ENCODE assay signal across 23 cellular contexts in genomic region chr21:33135925-33136324, GRCh38.
DNase-seq lines count a peak whose midpoint lies in the region; ATAC-seq lines count a peak whose summit lies in the region.
"Had no signal": no experiment of that assay in that cellular context is flagged by ENCODE, and none has a peak within 500 bp of the region (broad histone marks: within the 10 kb centered on the region; RNA-seq: fewer than 3 reads in every experiment).

No MANE protein-coding gene starts in this region.

- peak; percentile 27 for DNase-seq in NCI-H82 (lab: John Stamatoyannopoulos, UW)
- no peak for DNase-seq in NCI-H82 treated with DMSO at 0.1 percent for 48 hours (lab: John Stamatoyannopoulos, UW; ENCODE audit: unreplicated experiment)
- DNase-seq in NCI-H2029 (lab: John Stamatoyannopoulos, UW), result peak; percentile 64
- DNase-seq in NCI-H510A treated with DMSO at 0.1 percent for 48 hours (lab: John Stamatoyannopoulos, UW), result peak; percentile 64
- no peak for DNase-seq in activated gamma-delta T cell treated with Interleukin-2 at 50 U/mL for 16 hours
- no peak for DNase-seq in Karpas-422
- no peak for DNase-seq in DMS153 (lab: John Stamatoyannopoulos, UW)
- DNase-seq: activated CD4-positive, alpha-beta memory T cell treated with anti-CD3 and anti-CD28 coated beads for 36 hours; activated CD4-positive, CD25-positive, alpha-beta regulatory T cell treated with anti-CD3 and anti-CD28 coated beads, Interleukin-2, amount 50 U/mL, for 72 hours; activated CD8-positive, alpha-beta memory T cell treated with anti-CD3 and anti-CD28 coated beads, Interleukin-2, amount 50 U/mL, for 4 hours; activated naive CD4-positive, alpha-beta T cell treated with anti-CD3 and anti-CD28 coated beads, Interleukin-2, amount 10 ng/mL, durations not matched to agents 7 days and 5 days; H9; hippocampal formation; KBM-7; NCI-H2081 treated with DMSO at 0.1 percent for 48 hours; pancreas; stimulated activated CD4-positive, alpha-beta T cell treated with anti-CD3 and anti-CD28 coated beads, Interleukin-2, amount 100 ng/mL, for 24 hours; stomach; tibial artery had no signal

- no peak overlapping the region for H3K4me3 ChIP-seq in Karpas-422 (ENCODE audit: low read length)
- H3K4me3 ChIP-seq: A549, gastroesophageal sphincter, pancreas, smooth muscle cell, stomach, tibial artery had no signal

- H3K27ac ChIP-seq in Karpas-422 (ENCODE audit: low read length), result no peak overlapping the region
- H3K27ac ChIP-seq: A549, gastroesophageal sphincter, pancreas, stomach, tibial artery had no signal

- no peaks in the 10 kb centered on the region for H3K9me2 ChIP-seq in Karpas-422 (replicated peaks; ENCODE audit: insufficient read depth, low read length)

- ATAC-seq in HG03342 (IDR thresholded peaks at IDR 0.05; ENCODE audit: unreplicated experiment), result no peak
- ATAC-seq: A549, gastroesophageal sphincter had no signal

- H3K4me1 ChIP-seq in Karpas-422 (ENCODE audit: low read length), result peaks cover 10% of the 10 kb centered on the region
- H3K4me1 ChIP-seq: A549, gastroesophageal sphincter, pancreas, stomach, tibial artery had no signal

- no peaks in the 10 kb centered on the region for H3K27me3 ChIP-seq in Karpas-422 (ENCODE audit: low read length)
- H3K27me3 ChIP-seq: pancreas had no signal

- no peaks in the 10 kb centered on the region for H3K9me3 ChIP-seq in Karpas-422 (ENCODE audit: low read length)
- H3K9me3 ChIP-seq: A549, gastroesophageal sphincter, pancreas, stomach, tibial artery had no signal

- no peak overlapping the region for H3K4me2 ChIP-seq in Karpas-422 (ENCODE audit: low read depth, low read length, poor library complexity, severe bottlenecking)
- H3K4me2 ChIP-seq: A549, smooth muscle cell had no signal

- H2AFZ ChIP-seq in Karpas-422 (ENCODE audit: low read length), result no peak overlapping the region

- H3K36me3 ChIP-seq in Karpas-422 (ENCODE audit: insufficient read depth, low read length), result no peaks in the 10 kb centered on the region
- H3K36me3 ChIP-seq: gastroesophageal sphincter, pancreas, stomach, tibial artery had no signal

- no peak overlapping the region for H3K9ac ChIP-seq in Karpas-422 (ENCODE audit: low read length)

- H4K20me1 ChIP-seq in Karpas-422 (ENCODE audit: insufficient read depth, low read depth, low read length), result no peaks in the 10 kb centered on the region

- no peaks in the 10 kb centered on the region for H3K79me2 ChIP-seq in Karpas-422 (ENCODE audit: low read length)

Comparison
In these comparisons a context has a peak if more than half of its experiments do, and no peak if none do; other contexts are left out.
1. DNase-seq: peak in NCI-H82 (single experiment), NCI-H2029 (single experiment) and NCI-H510A treated with DMSO at 0.1 percent for 48 hours (single experiment); none in NCI-H82 treated with DMSO at 0.1 percent for 48 hours (single experiment), activated gamma-delta T cell treated with Interleukin-2 at 50 U/mL for 16 hours (single experiment), Karpas-422 (single experiment) and DMS153 (single experiment).